Comparison of ENCODE assay signal across 8 cellular contexts in the genomic region with DNA sequence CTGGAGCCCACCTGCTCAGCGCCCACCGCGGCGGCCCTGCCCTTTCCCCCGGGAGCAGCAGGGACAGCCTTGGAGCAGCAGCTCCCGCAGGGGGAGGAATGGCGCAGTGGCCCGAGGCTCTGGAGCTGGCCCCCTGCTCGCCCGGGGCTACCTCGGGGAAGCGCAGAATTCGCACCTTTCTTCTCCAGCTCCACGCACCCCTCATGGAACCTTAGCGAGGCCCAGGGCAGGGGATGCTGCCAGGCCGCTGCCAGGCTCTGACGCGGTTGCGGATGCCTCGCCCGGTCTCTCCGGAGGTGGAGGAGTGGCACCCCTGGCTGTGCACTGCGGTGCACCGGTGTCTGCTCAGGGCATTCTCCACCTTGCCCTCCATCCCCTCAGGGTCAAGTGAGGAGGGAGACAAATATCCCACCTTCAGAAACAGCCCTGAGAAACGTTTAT.
A peak's percentile ranks its signal among the peaks of the same experiment; 100 is the strongest.
DNase-seq lines count a peak whose midpoint lies in the region; TF ChIP-seq lines count a peak whose summit lies in the region.
"Had no signal": no experiment of that assay in that cellular context is flagged by ENCODE, and none has a peak within 500 bp of the region (broad histone marks: within the 10 kb centered on the region; RNA-seq: fewer than 3 reads in every experiment).

No MANE protein-coding gene starts in this region.

- H3K4me1 ChIP-seq in Peyer's patch (peaks cover 0 to 9% (median 4%) of the 10 kb centered on the region in 4 donors), hepatocyte (ENCODE audit: insufficient read depth) (no peaks in the 10 kb centered on the region)

- no peaks in the 10 kb centered on the region for H3K36me3 ChIP-seq in Peyer's patch
- no peaks in the 10 kb centered on the region for H3K36me3 ChIP-seq in hepatocyte (replicated peaks; ENCODE audit: insufficient read depth, low read depth)
- H3K36me3 ChIP-seq: gastrocnemius medialis had no signal

- peak overlapping the region; percentile 84 for H2AFZ ChIP-seq in hepatocyte

- H3K4me3 ChIP-seq in GM12875 (ENCODE audit: low read depth, low read length) (no peak overlapping the region), Peyer's patch (peak overlapping the region; percentile 58 to 90 (median 73)), hepatocyte (no peak overlapping the region)

- H3K9me3 ChIP-seq in Peyer's patch (no peaks in the 10 kb centered on the region), hepatocyte (ENCODE audit: low read depth) (no peaks in the 10 kb centered on the region)
- H3K9me3 ChIP-seq: gastrocnemius medialis had no signal

- no peaks in the 10 kb centered on the region for H4K20me1 ChIP-seq in hepatocyte (ENCODE audit: insufficient read depth, poor library complexity, severe bottlenecking)

- no peak for DNase-seq in Peyer's patch
- no peak for DNase-seq in hepatocyte (ENCODE audit: low spot score)
- DNase-seq in retina = peak; percentile 68
- no peak for DNase-seq in NCI-H1417 treated with DMSO at 0.1 percent for 48 hours (lab: John Stamatoyannopoulos, UW)
- no peak for DNase-seq in NCI-H2107 (lab: John Stamatoyannopoulos, UW)
- DNase-seq in NCI-H2171 treated with DMSO at 0.1 percent for 48 hours (lab: John Stamatoyannopoulos, UW) = no peak
- DNase-seq: gastrocnemius medialis had no signal

- no peak for TF ChIP-seq POLR2A in Peyer's patch (IDR thresholded peaks at IDR 0.05)

- no peaks in the 10 kb centered on the region for H3K79me2 ChIP-seq in hepatocyte

- WGBS in hepatocyte (ENCODE audit: low lambda C conversion rate, missing lambda C conversion rate) = 72% methylated on average over 25 of the region's 25 CpGs

- TF ChIP-seq CTCF in GM12875 (IDR thresholded peaks at IDR 0.05; ENCODE audit: borderline replicate concordance, insufficient read depth, low read depth, low read length) (0 out of 2 replicates have a peak, but pooled peaks have one; percentile 5), Peyer's patch (IDR thresholded peaks at IDR 0.05) (no peak), hepatocyte (IDR thresholded peaks at IDR 0.05; ENCODE audit: poor library complexity) (no peak)

- no peaks in the 10 kb centered on the region for H3K27me3 ChIP-seq in Peyer's patch
- H3K27me3 ChIP-seq in hepatocyte = no peaks in the 10 kb centered on the region

- H3K27ac ChIP-seq in Peyer's patch (peak overlapping the region; percentile 70 to 89 (median 78)), hepatocyte (no peak overlapping the region)

- no peaks in the 10 kb centered on the region for H3K9me2 ChIP-seq in hepatocyte (replicated peaks; ENCODE audit: insufficient read depth)

- H3K4me2 ChIP-seq in hepatocyte = peak overlapping the region; percentile 94

Comparison
In these comparisons a context has a peak if more than half of its experiments do, and no peak if none do; other contexts are left out.
1. H3K4me3 ChIP-seq: peak in Peyer's patch (4 of 4); none in GM12875 (single experiment) and hepatocyte (single experiment).